ENCODE assay signal across 21 cellular contexts in the genomic region with DNA sequence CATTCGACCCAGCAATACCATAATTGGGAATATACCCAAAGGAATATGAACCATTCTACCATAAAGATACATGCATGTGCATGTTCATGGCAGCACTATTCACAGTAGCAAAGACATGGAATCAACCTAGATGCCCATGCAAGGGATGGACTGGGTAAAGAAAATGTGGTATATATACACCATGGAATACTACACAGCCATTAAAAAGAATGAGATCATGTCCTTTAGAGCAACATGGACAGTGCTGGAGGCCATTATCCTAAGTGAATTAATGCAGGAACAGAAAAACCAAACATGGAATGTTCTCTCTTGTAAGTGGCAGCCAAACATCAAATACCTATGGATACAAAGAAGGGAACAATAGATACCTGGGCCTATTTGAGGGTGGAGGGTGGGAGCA. TPM values are rescaled to one million over a fixed set of nuclear protein-coding genes. Genes with fewer than 3 reads are reported as not detected.
DNase-seq lines count a peak whose midpoint lies in the region; FAIRE-seq and TF ChIP-seq lines count a peak whose summit lies in the region.
"Had no signal": no experiment of that assay in that cellular context is flagged by ENCODE, and none has a peak within 500 bp of the region (broad histone marks: within the 10 kb centered on the region; RNA-seq: fewer than 3 reads in every experiment).

No MANE protein-coding gene starts in this region.

- H3K4me2 ChIP-seq in Loucy (ENCODE audit: low read depth, low read length, poor library complexity, severe bottlenecking) (peak overlapping the region; percentile 78), trophoblast cell (ENCODE audit: low read length) (no peak overlapping the region)
- H3K4me2 ChIP-seq: A549; BLaER1 treated with 17β-estradiol and CSF1 and Interleukin-3, amounts not matched to agents 10 nM and 100 nM had no signal

- no peak for TF ChIP-seq CTCF in Loucy (conservative IDR thresholded peaks at IDR 0.05; ENCODE audit: low read length)

- H3K27me3 Mint-ChIP-seq in activated CD4-positive, alpha-beta T cell treated with anti-CD3 and anti-CD28 coated beads, Interleukin-2, amount 10 ng/mL, durations not matched to agents 7 days and 5 days: no peaks in the 10 kb centered on the region
- H3K27me3 Mint-ChIP-seq: B cell; CD4-positive, alpha-beta T cell had no signal

- no peak overlapping the region for H3K4me3 ChIP-seq in Loucy (ENCODE audit: low read length, poor library complexity, severe bottlenecking)
- H3K4me3 ChIP-seq in trophoblast cell (ENCODE audit: low read depth, low read length): no peak overlapping the region
- H3K4me3 ChIP-seq: A549; BLaER1 treated with 17β-estradiol and CSF1 and Interleukin-3, amounts not matched to agents 10 nM and 100 nM had no signal

- H3K9me3 ChIP-seq in Loucy (ENCODE audit: insufficient read depth, low read depth, low read length) (no peaks in the 10 kb centered on the region), trophoblast cell (ENCODE audit: insufficient read depth, low read depth, low read length) (no peaks in the 10 kb centered on the region)
- H3K9me3 ChIP-seq: A549, Caco-2 had no signal

- H3K27me3 ChIP-seq in Loucy (ENCODE audit: insufficient read depth, low read length, poor library complexity, severe bottlenecking): no peaks in the 10 kb centered on the region
- H3K27me3 ChIP-seq in trophoblast cell (ENCODE audit: insufficient read depth, low read length): no peaks in the 10 kb centered on the region
- H3K27me3 ChIP-seq: BLaER1 treated with 17β-estradiol and CSF1 and Interleukin-3, amounts not matched to agents 10 nM and 100 nM had no signal

- CTCF ChIA-PET in activated CD4-positive, alpha-beta T cell treated with anti-CD3 and anti-CD28 coated beads, Interleukin-2, amount 10 ng/mL, durations not matched to agents 7 days and 5 days (lab: Charles Lee): no interaction called here

- H3K36me3 Mint-ChIP-seq in activated CD4-positive, alpha-beta T cell treated with anti-CD3 and anti-CD28 coated beads, Interleukin-2, amount 10 ng/mL, durations not matched to agents 7 days and 5 days (ENCODE audit: low read depth): peaks cover 8% of the 10 kb centered on the region

- DNase-seq in GM12891 (ENCODE audit: insufficient read length, low spot score) (no peak), trophoblast cell (no peak), NCI-H1694 (lab: John Stamatoyannopoulos, UW) (no peak)
- DNase-seq in activated CD4-positive, alpha-beta T cell treated with anti-CD3 and anti-CD28 coated beads, Interleukin-2, amount 10 ng/mL, durations not matched to agents 7 days and 5 days: no peak
- DNase-seq: AML-193; Caco-2; Calu3; CD4-positive, alpha-beta T cell; CD8-positive, alpha-beta T cell; DMS79 treated with DMSO at 0.1 percent for 48 hours; GF-D8 had no signal

- peaks cover 8% of the 10 kb centered on the region for H3K4me1 Mint-ChIP-seq in activated CD4-positive, alpha-beta T cell treated with anti-CD3 and anti-CD28 coated beads, Interleukin-2, amount 10 ng/mL, durations not matched to agents 7 days and 5 days

- H3K23ac ChIP-seq in trophoblast cell (ENCODE audit: low read length): no peak overlapping the region

- H3K9me3 Mint-ChIP-seq in activated CD4-positive, alpha-beta T cell treated with anti-CD3 and anti-CD28 coated beads, Interleukin-2, amount 10 ng/mL, durations not matched to agents 7 days and 5 days: no peaks in the 10 kb centered on the region

- peaks cover 68% of the 10 kb centered on the region for H4K20me1 ChIP-seq in Loucy (ENCODE audit: insufficient read depth, low read length, poor library complexity, severe bottlenecking)

- no peak overlapping the region for H3K14ac ChIP-seq in trophoblast cell (ENCODE audit: low read length)

- no peak overlapping the region for H3K18ac ChIP-seq in trophoblast cell (ENCODE audit: low read length)

- H4K12ac ChIP-seq in trophoblast cell (ENCODE audit: low read depth, low read length): no peak overlapping the region

- no peak overlapping the region for H3K27ac Mint-ChIP-seq in activated CD4-positive, alpha-beta T cell treated with anti-CD3 and anti-CD28 coated beads, Interleukin-2, amount 10 ng/mL, durations not matched to agents 7 days and 5 days
- H3K27ac Mint-ChIP-seq: B cell; CD4-positive, alpha-beta T cell; CD8-positive, alpha-beta T cell had no signal

- H4K91ac ChIP-seq in trophoblast cell (ENCODE audit: low read depth, low read length): no peak overlapping the region

- H3K79me1 ChIP-seq in trophoblast cell (ENCODE audit: low read length): no peaks in the 10 kb centered on the region

- no peak overlapping the region for H2BK12ac ChIP-seq in trophoblast cell (ENCODE audit: low read length)

- H2AFZ ChIP-seq in Loucy (ENCODE audit: low read length) (no peak overlapping the region), trophoblast cell (ENCODE audit: insufficient read depth, low read length, poor library complexity) (no peak overlapping the region)

- no CpG with 5 or more reads among the region's 1 CpG for WGBS in trophoblast cell (ENCODE audit: extremely low coverage, insufficient coverage, insufficient read length)

- H2AK5ac ChIP-seq in trophoblast cell (ENCODE audit: low read length): no peak overlapping the region

- H2BK5ac ChIP-seq in trophoblast cell (ENCODE audit: low read depth, low read length, poor library complexity): no peak overlapping the region

- POLR2A ChIA-PET in activated CD4-positive, alpha-beta T cell treated with anti-CD3 and anti-CD28 coated beads, Interleukin-2, amount 10 ng/mL, durations not matched to agents 7 days and 5 days (lab: Charles Lee): no interaction called here

- H3K79me2 ChIP-seq in Loucy (ENCODE audit: insufficient read depth, low read length) (peaks cover 100% of the 10 kb centered on the region), trophoblast cell (ENCODE audit: control insufficient read depth, insufficient read depth, low read length, poor library complexity) (peaks cover 3% of the 10 kb centered on the region)

- H3K36me3 ChIP-seq in Loucy (ENCODE audit: insufficient read depth, low read length) (no peaks in the 10 kb centered on the region), trophoblast cell (ENCODE audit: control insufficient read depth in 1 of 2, insufficient read depth in 2 of 2, low read length in 2 of 2) (no peaks in the 10 kb centered on the region)

- no peak for TF ChIP-seq POLR2A in GM12891 (IDR thresholded peaks at IDR 0.05; ENCODE audit: low read depth, low read length)

- H3K4me3 Mint-ChIP-seq in activated CD4-positive, alpha-beta T cell treated with anti-CD3 and anti-CD28 coated beads, Interleukin-2, amount 10 ng/mL, durations not matched to agents 7 days and 5 days: no peak overlapping the region
- H3K4me3 Mint-ChIP-seq: B cell; CD4-positive, alpha-beta T cell; CD8-positive, alpha-beta T cell had no signal

- peak overlapping the region; percentile 89 for H3K4ac ChIP-seq in trophoblast cell (ENCODE audit: low read depth, low read length)

- no peak overlapping the region for H3K9ac ChIP-seq in Loucy (ENCODE audit: low read depth, low read length, poor library complexity, severe bottlenecking)
- H3K9ac ChIP-seq in trophoblast cell (ENCODE audit: low read length): no peak overlapping the region
- H3K9ac ChIP-seq: BLaER1 treated with 17β-estradiol and CSF1 and Interleukin-3, amounts not matched to agents 10 nM and 100 nM had no signal

- no peaks in the 10 kb centered on the region for H3K9me2 ChIP-seq in Loucy (replicated peaks; ENCODE audit: low read depth, low read length)

- no peak overlapping the region for H3K27ac ChIP-seq in trophoblast cell (ENCODE audit: low read depth, low read length)
- H3K27ac ChIP-seq: 22Rv1; A549; BLaER1 treated with 17β-estradiol and CSF1 and Interleukin-3, amounts not matched to agents 10 nM and 100 nM; C4-2B had no signal

- H3K4me1 ChIP-seq in Loucy (ENCODE audit: insufficient read depth, low read length, poor library complexity, severe bottlenecking) (peaks cover 83% of the 10 kb centered on the region), trophoblast cell (ENCODE audit: control insufficient read depth in 1 of 2, insufficient read depth in 2 of 2, low read length in 2 of 2) (no peaks in the 10 kb centered on the region)

- peaks cover 7% of the 10 kb centered on the region; the same call in 1 of the 2 replicates for H3F3A ChIP-seq in Loucy (ENCODE audit: low read depth)

- no peak overlapping the region for H4K8ac ChIP-seq in trophoblast cell (ENCODE audit: low read depth, low read length)

- peak; percentile 28 for FAIRE-seq in GM12891 (lab: Jason Lieb, UNC)
- FAIRE-seq: A549, D721Med, G401.6, GM12892, GM19239 had no signal

- H2BK120ac ChIP-seq in trophoblast cell (ENCODE audit: insufficient read depth, low read length, poor library complexity): no peak overlapping the region

TF ChIP-seq in GM12891, 5 proteins besides CTCF, POLR2A, EP300 and RAD21:
- TF ChIP-seq PAX5 (IDR thresholded peaks at IDR 0.05; ENCODE audit: insufficient read depth, low read length, severe bottlenecking) (no peak), SPI1 (IDR thresholded peaks at IDR 0.05; ENCODE audit: low read depth, low read length) (no peak), TAF1 (IDR thresholded peaks at IDR 0.05; ENCODE audit: low read depth, low read length) (no peak), POU2F2 (IDR thresholded peaks at IDR 0.05; ENCODE audit: low read depth, low read length) (no peak), POLR2AphosphoS5 (IDR thresholded peaks at IDR 0.05; ENCODE audit: low read depth, low read length) (no peak)
TF ChIP-seq in GM12891: peak in this region for 0.

RNA-seq across cellular contexts. Expression of a gene that starts 7.4 kb away (rescaled TPM):
- 213 TPM for polyA plus RNA-seq in GM12891 (2012; ENCODE audit: low read depth, missing spikeins)
- polyA plus RNA-seq in trophoblast cell (2013): 82.1 and 86.6 TPM in 2 replicates
- total RNA-seq in activated CD4-positive, alpha-beta T cell treated with anti-CD3 and anti-CD28 coated beads, Interleukin-2, amount 10 ng/mL, durations not matched to agents 7 days and 5 days: 10 to 100 TPM; 81.6 to 82.9 TPM

RNA-seq across cellular contexts. Expression of a gene that starts 32.7 kb away (rescaled TPM):
- polyA plus RNA-seq in GM12891 (2012; ENCODE audit: low read depth, missing spikeins): 2.6 TPM
- polyA plus RNA-seq in trophoblast cell (2013): 0.19 and 0.29 TPM in 2 replicates
- under 1 TPM; 0.54 to 0.82 TPM for total RNA-seq in activated CD4-positive, alpha-beta T cell treated with anti-CD3 and anti-CD28 coated beads, Interleukin-2, amount 10 ng/mL, durations not matched to agents 7 days and 5 days
- total RNA-seq: CD4-positive, alpha-beta T cell; CD8-positive, alpha-beta T cell had no signal
